ENCODE assay signal across 8 cellular contexts in the genomic region with DNA sequence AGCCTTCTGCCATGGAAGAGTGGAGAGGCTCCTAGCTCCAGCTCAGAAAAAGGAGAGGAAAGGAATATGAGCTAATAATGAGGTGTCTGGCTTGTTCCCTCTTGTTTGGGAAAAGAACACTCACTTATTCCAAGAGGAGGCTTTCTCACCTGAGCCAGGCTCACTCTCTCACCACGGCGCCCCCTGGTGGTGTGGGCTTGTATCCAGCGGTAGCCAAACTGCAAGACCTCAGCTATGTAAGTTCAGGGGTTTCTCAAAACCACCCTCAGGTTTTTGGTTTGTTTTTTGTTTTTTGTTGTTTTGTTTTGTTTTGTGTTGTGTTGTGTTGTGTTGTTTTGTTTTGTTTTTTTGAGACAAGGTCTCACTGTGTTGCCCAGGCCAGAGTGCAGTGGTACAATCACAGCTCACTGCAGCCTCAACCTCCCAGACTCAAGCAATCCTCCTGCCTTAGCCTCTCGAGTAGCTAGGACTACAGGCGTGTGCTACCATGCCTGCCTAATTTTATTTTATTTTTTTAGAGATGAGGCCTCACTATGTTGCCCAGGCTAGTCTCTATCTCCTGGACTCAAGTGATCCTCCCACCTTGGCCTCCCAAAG.
A peak's percentile ranks its signal among the peaks of the same experiment; 100 is the strongest.
DNase-seq lines count a peak whose midpoint lies in the region; ATAC-seq and TF ChIP-seq lines count a peak whose summit lies in the region.

No MANE protein-coding gene starts in this region.

- peak; percentile 2 to 19 for DNase-seq in AML-193 (lab: John Stamatoyannopoulos, UW)
- peak; percentile 76 for DNase-seq in GM20000 (ENCODE audit: low spot score)
- peak; percentile 78 for DNase-seq in NCI-H2196 (lab: John Stamatoyannopoulos, UW; ENCODE audit: unreplicated experiment)
- DNase-seq in activated CD8-positive, alpha-beta memory T cell treated with anti-CD3 and anti-CD28 coated beads for 4 hours (ENCODE audit: low read depth in 2 of 2), result peak; percentile 29 to 35
- peak; percentile 88 for DNase-seq in endothelial cell (ENCODE audit: low spot score)
- DNase-seq in natural killer cell treated with Interleukin-12 subunit alpha and Interleukin-12 subunit beta and Interleukin-15 and Interleukin-18, amount 100 ng/mL, for 72 hours (ENCODE audit: low spot score), result peak; percentile 65
- DNase-seq in stromal cell of bone marrow (ENCODE audit: low read depth), result peak; percentile 18

- H3K9me3 Mint-ChIP-seq in endothelial cell (ENCODE audit: unreplicated experiment), result no peaks in the 10 kb centered on the region
- H3K9me3 Mint-ChIP-seq in natural killer cell treated with Interleukin-12 subunit alpha and Interleukin-12 subunit beta and Interleukin-15 and Interleukin-18, amount 100 ng/mL, for 72 hours, result no peaks in the 10 kb centered on the region

- peak; percentile 88 for TF ChIP-seq CTCF in GM20000 (IDR thresholded peaks at IDR 0.05; ENCODE audit: extremely low read depth, missing control alignments)
- peak; percentile 87 for TF ChIP-seq CTCF in endothelial cell (IDR thresholded peaks at IDR 0.05; ENCODE audit: unreplicated experiment)

- H3K27me3 Mint-ChIP-seq in endothelial cell (ENCODE audit: unreplicated experiment), result peaks cover 3% of the 10 kb centered on the region
- H3K27me3 Mint-ChIP-seq in natural killer cell treated with Interleukin-12 subunit alpha and Interleukin-12 subunit beta and Interleukin-15 and Interleukin-18, amount 100 ng/mL, for 72 hours, result peaks cover 0 to 4% of the 10 kb centered on the region in 2 donors

- ATAC-seq in natural killer cell treated with Interleukin-12 subunit alpha and Interleukin-12 subunit beta and Interleukin-15 and Interleukin-18, amount 100 ng/mL, for 72 hours, result peak in 1 of 2 donors; percentile 51
- no peak for ATAC-seq in HG02870 (IDR thresholded peaks at IDR 0.05; ENCODE audit: unreplicated experiment)

- H3K4me1 Mint-ChIP-seq in endothelial cell (ENCODE audit: unreplicated experiment), result no peaks in the 10 kb centered on the region
- H3K4me1 Mint-ChIP-seq in natural killer cell treated with Interleukin-12 subunit alpha and Interleukin-12 subunit beta and Interleukin-15 and Interleukin-18, amount 100 ng/mL, for 72 hours (ENCODE audit: low read depth in 2 of 2), result no peaks in the 10 kb centered on the region

- H3K4me3 Mint-ChIP-seq in endothelial cell (ENCODE audit: unreplicated experiment), result no peak overlapping the region
- H3K4me3 Mint-ChIP-seq in natural killer cell treated with Interleukin-12 subunit alpha and Interleukin-12 subunit beta and Interleukin-15 and Interleukin-18, amount 100 ng/mL, for 72 hours, result no peak overlapping the region

- H3K27ac Mint-ChIP-seq in endothelial cell (ENCODE audit: unreplicated experiment), result no peak overlapping the region
- no peak overlapping the region for H3K27ac Mint-ChIP-seq in natural killer cell treated with Interleukin-12 subunit alpha and Interleukin-12 subunit beta and Interleukin-15 and Interleukin-18, amount 100 ng/mL, for 72 hours

- no peaks in the 10 kb centered on the region for H3K36me3 Mint-ChIP-seq in endothelial cell (ENCODE audit: low read depth, unreplicated experiment)
- H3K36me3 Mint-ChIP-seq in natural killer cell treated with Interleukin-12 subunit alpha and Interleukin-12 subunit beta and Interleukin-15 and Interleukin-18, amount 100 ng/mL, for 72 hours, result no peaks in the 10 kb centered on the region

Comparison
In these comparisons a context has a peak if more than half of its experiments do, and no peak if none do; other contexts are left out.
1. DNase-seq: peak in every context shown above with its lines; median percentile 88 in endothelial cell; 78 in NCI-H2196; 76 in GM20000; 65 in natural killer cell treated with Interleukin-12 subunit alpha and Interleukin-12 subunit beta and Interleukin-15 and Interleukin-18, amount 100 ng/mL, for 72 hours; 32 in activated CD8-positive, alpha-beta memory T cell treated with anti-CD3 and anti-CD28 coated beads for 4 hours; 18 in stromal cell of bone marrow; 10 in AML-193.